In the genomic region with DNA sequence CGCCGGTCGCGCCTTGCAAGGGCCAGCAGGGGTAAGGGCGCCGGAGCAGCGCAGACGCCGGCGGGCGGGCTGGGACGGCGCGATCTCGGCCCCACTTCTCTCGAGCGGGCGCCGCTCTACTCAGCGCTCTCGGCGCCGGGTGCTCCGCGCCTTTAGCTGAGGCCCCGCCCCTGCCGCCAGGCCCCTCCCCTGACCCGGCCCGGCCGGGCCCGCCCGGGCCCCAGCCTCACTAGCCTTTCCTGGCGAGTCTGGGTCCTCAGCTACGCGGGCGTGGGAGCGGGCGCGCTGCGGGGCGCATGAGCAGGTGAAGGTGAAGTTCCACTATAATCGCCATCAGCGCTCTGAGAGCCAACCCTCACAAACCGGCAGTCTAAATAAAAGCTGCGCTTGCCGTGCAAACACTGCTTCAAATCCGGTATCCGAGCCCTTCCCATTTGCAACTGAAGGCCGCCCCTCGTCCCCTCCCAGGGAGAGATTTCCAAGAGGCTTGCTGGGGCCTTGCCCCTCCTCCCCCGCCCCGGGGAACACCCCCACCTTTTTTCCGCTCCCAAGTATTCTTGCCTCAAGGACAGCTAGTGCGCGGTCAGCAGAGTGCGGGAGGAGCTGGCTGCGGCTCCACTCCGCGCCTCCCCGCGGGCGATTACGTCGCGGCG, we compare ENCODE assay signal across 8 cellular contexts. TPM values are rescaled to one million over a fixed set of nuclear protein-coding genes. Genes with fewer than 3 reads are reported as not detected.
A peak's percentile ranks its signal among the peaks of the same experiment; 100 is the strongest.
DNase-seq lines count a peak whose midpoint lies in the region; TF ChIP-seq lines count a peak whose summit lies in the region.

A gene with protein sequence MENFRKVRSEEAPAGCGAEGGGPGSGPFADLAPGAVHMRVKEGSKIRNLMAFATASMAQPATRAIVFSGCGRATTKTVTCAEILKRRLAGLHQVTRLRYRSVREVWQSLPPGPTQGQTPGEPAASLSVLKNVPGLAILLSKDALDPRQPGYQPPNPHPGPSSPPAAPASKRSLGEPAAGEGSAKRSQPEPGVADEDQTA (minus strand): TSS at position 125 of the 653 bp plus-strand sequence. CDS start 189 bp downstream, outside the sequence.

- peak within 1 kb of the TSS; percentile 81 for H2AFZ ChIP-seq in osteoblast (ENCODE audit: low read length)

- WGBS in HUES64 = under 1% methylated on average over 66 of the region's 66 CpGs
- WGBS in testis, 2 donors = 1% methylated on average over 42 of the region's 66 CpGs; no CpG with 5 or more reads in 1 of the 2 donors

- no peaks in the 10 kb centered on the region for H3K79me2 ChIP-seq in osteoblast (ENCODE audit: insufficient read depth, low read length)

- peak within 1 kb of the TSS; percentile 88 for H3K9ac ChIP-seq in HUES64 (ENCODE audit: low read depth, low read length)

- H3K27me3 Mint-ChIP-seq in activated naive CD8-positive, alpha-beta T cell = peaks cover 7% of the 10 kb centered on the region

- intact Hi-C loops in head of caudate nucleus (cut with DNase I) = no loop called here
- intact Hi-C loops in testis (cut with DNase I; ENCODE audit: low total_unique reads) = loop anchor here (10.0 kb wide), 1 partner anchor 322 kb away; no protein-coding TSS in a partner anchor

- H3K36me3 ChIP-seq in HUES64 (ENCODE audit: insufficient read depth, low read length) (no peaks in the 10 kb centered on the region), SJSA1 (no peaks in the 10 kb centered on the region; the same call in 1 of the 2 replicates), osteoblast (ENCODE audit: insufficient read depth, low read length) (no peaks in the 10 kb centered on the region), testis (ENCODE audit: low read depth, missing control alignments) (no peaks in the 10 kb centered on the region)

- H3K4me3 ChIP-seq in HUES64 (ENCODE audit: low read length) (peak within 1 kb of the TSS; percentile 62), SJSA1 (peak within 1 kb of the TSS; percentile 43), osteoblast (ENCODE audit: insufficient read depth, low read length) (peak within 1 kb of the TSS; percentile 73), testis (peak within 1 kb of the TSS; percentile 62 to 68)

- peaks cover 31% of the 10 kb centered on the region for H3K4me1 Mint-ChIP-seq in activated naive CD8-positive, alpha-beta T cell (ENCODE audit: low read depth)

- DNase-seq in COR-L47 (lab: John Stamatoyannopoulos, UW) (peak; percentile 76), GM20000 (ENCODE audit: low spot score) (peak; percentile 91), SJSA1 (ENCODE audit: low read depth in 1 of 2, low spot score in 2 of 2) (peak; percentile 66 to 73), head of caudate nucleus (peak in 41 of 42 donors; percentile 26 to 86 (median 72)), osteoblast (ENCODE audit: insufficient read length, low spot score, missing footprints) (peak; percentile 96), testis (peak; percentile 85)

- no peaks in the 10 kb centered on the region for H3K36me3 Mint-ChIP-seq in activated naive CD8-positive, alpha-beta T cell

- no peaks in the 10 kb centered on the region for H3K9me3 Mint-ChIP-seq in activated naive CD8-positive, alpha-beta T cell (ENCODE audit: low read depth)

- H3K27ac Mint-ChIP-seq in activated naive CD8-positive, alpha-beta T cell = peak within 1 kb of the TSS; percentile 28

- no peaks in the 10 kb centered on the region for H4K20me1 ChIP-seq in osteoblast (ENCODE audit: insufficient read depth, low read length)

- H3K4me2 ChIP-seq in osteoblast (ENCODE audit: insufficient read depth, low read length) = peak within 1 kb of the TSS; percentile 84

- H3K27me3 ChIP-seq in HUES64 (ENCODE audit: insufficient read depth, low read length) = peaks cover 58% of the 10 kb centered on the region
- H3K27me3 ChIP-seq in SJSA1 (replicated peaks) = peaks cover 5% of the 10 kb centered on the region; the same call in 1 of the 2 replicates
- H3K27me3 ChIP-seq in osteoblast (ENCODE audit: insufficient read depth, low read length) = peaks cover 58% of the 10 kb centered on the region
- no peaks in the 10 kb centered on the region for H3K27me3 ChIP-seq in testis

- H3K4me1 ChIP-seq in HUES64 (ENCODE audit: insufficient read depth, low read length) (peaks cover 16% of the 10 kb centered on the region), SJSA1 (replicated peaks) (peaks cover 63% of the 10 kb centered on the region), osteoblast (ENCODE audit: insufficient read depth, low read length) (peaks cover 24% of the 10 kb centered on the region), testis (peaks cover 34% of the 10 kb centered on the region)

- no peak for TF ChIP-seq POLR2A in testis (IDR thresholded peaks at IDR 0.05)

- TF ChIP-seq CTCF in GM20000 (IDR thresholded peaks at IDR 0.05; ENCODE audit: extremely low read depth, missing control alignments) (no peak), osteoblast (IDR thresholded peaks at IDR 0.05; ENCODE audit: extremely low read depth, low read depth, low read length) (no peak), testis (IDR thresholded peaks at IDR 0.05) (no peak)

- peak within 1 kb of the TSS; percentile 78 for H3K4me3 Mint-ChIP-seq in activated naive CD8-positive, alpha-beta T cell

- H3K9me3 ChIP-seq in HUES64 (ENCODE audit: insufficient read depth, low read depth, low read length) = no peaks in the 10 kb centered on the region
- 0 out of 2 replicates have a peak, but pooled peaks cover 5% of the 10 kb centered on the region for H3K9me3 ChIP-seq in SJSA1 (replicated peaks)
- no peaks in the 10 kb centered on the region for H3K9me3 ChIP-seq in osteoblast (ENCODE audit: low read depth, low read length)
- H3K9me3 ChIP-seq in testis = no peaks in the 10 kb centered on the region

- H3K27ac ChIP-seq in HUES64 (ENCODE audit: low read depth, low read length) (peak within 1 kb of the TSS; percentile 61; the same call in 1 of the 2 replicates), SJSA1 (no peak within 1 kb of the TSS; the same call in 1 of the 2 replicates), osteoblast (ENCODE audit: low read depth, low read length) (no peak within 1 kb of the TSS), testis (peak within 1 kb of the TSS; percentile 72 to 89)

RNA-seq across cellular contexts. Expression of the gene that starts here (rescaled TPM):
- 10.2 TPM for polyA plus RNA-seq in HUES64 (2013, experiment 1 of 2)
- polyA plus RNA-seq in HUES64 (2013, experiment 2 of 2) = 11.5 TPM
- total RNA-seq in SJSA1 (2014; rRNA removed; shearing (Covaris generic)) = 1.4 and 1.9 TPM in 2 replicates
- total RNA-seq in osteoblast = 6.2 and 6.9 TPM in 2 replicates
- 10 to 100 TPM in 1 of 2 donors, 1 to 10 TPM in 1; 6.5 to 15.9 TPM for total RNA-seq in testis
- polyA plus RNA-seq in testis (ENCODE audit: insufficient read depth, low read depth, low replicate concordance) = 6.8 TPM

Comparison
In these comparisons a context has a peak if more than half of its experiments do, and no peak if none do; other contexts are left out.
1. H3K27ac ChIP-seq: peak in HUES64 (single experiment) and testis (2 of 2); none in SJSA1 (single experiment) and osteoblast (single experiment).
2. Peak in every context shown above with its lines, with median percentiles within 50 percentile points of each other: DNase-seq and H3K4me3 ChIP-seq.